Comparison of ENCODE assay signal across 8 cellular contexts in genomic region chr6:3227363-3228045, GRCh38. TPM values are rescaled to one million over a fixed set of nuclear protein-coding genes. Genes with fewer than 3 reads are reported as not detected.
A peak's percentile ranks its signal among the peaks of the same experiment; 100 is the strongest.
DNase-seq lines count a peak whose midpoint lies in the region; ATAC-seq and TF ChIP-seq lines count a peak whose summit lies in the region.

TUBB2B (minus strand) TSS chr6:3227653; CDS start chr6:3227543, 110 bp downstream.

- H3F3A ChIP-seq in neural cell (ENCODE audit: insufficient read depth, low read length, poor library complexity, severe bottlenecking), result peaks cover 16% of the 10 kb centered on the region

- H3K4me3 ChIP-seq in fibroblast of mammary gland (ENCODE audit: control insufficient read depth, low read depth, low read length), result peak within 1 kb of the TSS; percentile 13
- peak within 1 kb of the TSS; percentile 82 for H3K4me3 ChIP-seq in neural cell (ENCODE audit: low read length)

- no peaks in the 10 kb centered on the region for H3K27me3 ChIP-seq in neural cell (ENCODE audit: insufficient read depth, low read depth, low read length)

- no peak within 1 kb of the TSS for H2AFZ ChIP-seq in neural cell (ENCODE audit: low read depth, low read length)

- peak; percentile 77 for DNase-seq in DMS79 (lab: John Stamatoyannopoulos, UW)
- DNase-seq in LoVo (ENCODE audit: low spot score), result peak; percentile 25
- no peak for DNase-seq in SK-MEL-5 (ENCODE audit: low read depth, low spot score)
- DNase-seq in fibroblast of mammary gland (ENCODE audit: low read depth), result no peak
- DNase-seq in activated gamma-delta T cell treated with Interleukin-2 at 50 U/mL for 16 hours, result no peak

- TF ChIP-seq RAD21 in neural cell (conservative IDR thresholded peaks at IDR 0.05), result no peak

- peak within 1 kb of the TSS; percentile 100 for H3K27ac ChIP-seq in neural cell (ENCODE audit: low read length)

- peaks cover 34% of the 10 kb centered on the region for H4K20me1 ChIP-seq in neural cell (ENCODE audit: insufficient read depth)

- peak within 1 kb of the TSS; percentile 84 for H3K4me2 ChIP-seq in neural cell (ENCODE audit: low read length)

- ATAC-seq in GM21528 (IDR thresholded peaks at IDR 0.05; ENCODE audit: low FRiP score, unreplicated experiment) (no peak), HG03469 (IDR thresholded peaks at IDR 0.05; ENCODE audit: unreplicated experiment) (no peak)

- TF ChIP-seq CTCF in fibroblast of mammary gland (conservative IDR thresholded peaks at IDR 0.05; ENCODE audit: control insufficient read depth, insufficient read depth, low read depth, low read length) (no peak), neural cell (IDR thresholded peaks at IDR 0.05; ENCODE audit: poor library complexity, severe bottlenecking) (no peak)

- H3K9me2 ChIP-seq in neural cell (ENCODE audit: insufficient read depth, low read length), result no peaks in the 10 kb centered on the region

- H3K79me2 ChIP-seq in neural cell (replicated peaks; ENCODE audit: insufficient read depth, low read length), result peaks cover 73% of the 10 kb centered on the region

- H3K36me3 ChIP-seq in neural cell (ENCODE audit: insufficient read depth, low read length), result peaks cover 16% of the 10 kb centered on the region

- peak; percentile 60 for TF ChIP-seq EP300 in neural cell (conservative IDR thresholded peaks at IDR 0.05; ENCODE audit: poor library complexity, severe bottlenecking)

- peak within 1 kb of the TSS; percentile 100 for H3K9ac ChIP-seq in neural cell (ENCODE audit: low read length)

- in situ Hi-C loops in SK-MEL-5 (cut with HindIII; ENCODE audit: low pct_unique_long_range_greater_than_20kb, low sequenced_read_pairs), result no loop called here

- H3K9me3 ChIP-seq in neural cell (ENCODE audit: low read length), result no peaks in the 10 kb centered on the region

TF ChIP-seq in neural cell, 6 proteins besides CTCF, POLR2A, EP300 and RAD21:
- TF ChIP-seq REST (IDR thresholded peaks at IDR 0.05; ENCODE audit: borderline replicate concordance) (peak; percentile 97), EZH2 (IDR thresholded peaks at IDR 0.05; ENCODE audit: borderline replicate concordance, insufficient read depth, low read length, poor library complexity, severe bottlenecking) (no peak), TAF1 (IDR thresholded peaks at IDR 0.05; ENCODE audit: low read depth) (peak; percentile 93), MXI1 (conservative IDR thresholded peaks at IDR 0.05; ENCODE audit: poor library complexity, severe bottlenecking) (peak; percentile 34), POLR2AphosphoS5 (IDR thresholded peaks at IDR 0.05) (peak; percentile 95), SMC3 (conservative IDR thresholded peaks at IDR 0.05; ENCODE audit: poor library complexity) (peak; percentile 38)

RNA-seq across cellular contexts. Expression of gene TUBB2B, which starts in this region (rescaled TPM):
- 26.6 and 28.6 TPM in 2 replicates for total RNA-seq in SK-MEL-5 (2014; rRNA removed; shearing (Covaris generic))
- 26.6 and 30.8 TPM in 2 replicates for polyA plus RNA-seq in SK-MEL-5 (2015; cell fraction: cytosol; rRNA removed)
- polyA plus RNA-seq in SK-MEL-5 (2015; cell fraction: nucleus; rRNA removed), result 11.0 and 11.6 TPM in 2 replicates
- 3,172 and 3,711 TPM in 2 replicates for polyA plus RNA-seq in neural cell
- polyA minus RNA-seq in neural cell, result 2,433 and 2,771 TPM in 2 replicates

Comparison
In these comparisons a context has a peak if more than half of its experiments do, and no peak if none do; other contexts are left out.
1. DNase-seq: peak in DMS79 (single experiment) and LoVo (single experiment); none in SK-MEL-5 (single experiment), fibroblast of mammary gland (single experiment) and activated gamma-delta T cell treated with Interleukin-2 at 50 U/mL for 16 hours (single experiment).